ENCODE assay signal across 10 cellular contexts in the genomic region with DNA sequence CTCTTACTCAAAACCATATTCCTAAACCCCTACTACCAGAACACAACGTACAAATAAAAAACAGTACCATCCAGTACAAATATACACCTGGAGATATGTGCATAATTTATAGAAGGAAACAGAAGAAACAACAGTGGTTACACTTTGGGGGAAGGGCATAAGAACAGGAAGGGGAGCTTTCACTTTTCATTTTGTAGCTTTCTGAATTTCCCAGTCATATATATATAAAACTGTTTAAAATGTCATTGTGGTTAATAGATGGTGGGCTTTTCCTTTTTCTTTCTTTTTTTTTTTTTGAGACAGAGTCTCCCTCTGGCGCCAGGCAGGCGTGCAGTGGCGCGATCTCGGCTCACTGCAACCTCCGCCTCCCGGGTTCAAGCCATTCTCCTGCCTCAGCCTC. TPM values are rescaled to one million over a fixed set of nuclear protein-coding genes. Genes with fewer than 3 reads are reported as not detected.
DNase-seq lines count a peak whose midpoint lies in the region; ATAC-seq, FAIRE-seq and TF ChIP-seq lines count a peak whose summit lies in the region.
"Had no signal": no experiment of that assay in that cellular context is flagged by ENCODE, and none has a peak within 500 bp of the region (broad histone marks: within the 10 kb centered on the region; RNA-seq: fewer than 3 reads in every experiment).

No MANE protein-coding gene starts in this region.

- no peaks in the 10 kb centered on the region for H3K27me3 Mint-ChIP-seq in activated T-cell treated with anti-CD3 and anti-CD28 coated beads, Interleukin-2, amount 50 U/mL, for 4 hours (ENCODE audit: low read depth)
- no peaks in the 10 kb centered on the region for H3K27me3 Mint-ChIP-seq in stimulated activated naive CD8-positive, alpha-beta T cell treated with anti-CD3 and anti-CD28 coated beads, Interleukin-15, amount 100 ng/mL, for 72 hours

- in situ Hi-C loops in K562 (cut with MboI): no loop called here

- H3K27me3 ChIP-seq in K562 (ENCODE audit: control insufficient read depth in 2 of 2, insufficient read depth in 2 of 2, low read length in 2 of 2): no peaks in the 10 kb centered on the region

- TF ChIP-seq POLR2A in K562 (conservative IDR thresholded peaks at IDR 0.05): no peak

- peaks cover 8 to 25% of the 10 kb centered on the region in 2 experiments for H3K4me1 ChIP-seq in K562 (replicated peaks in 1 of 2; ENCODE audit: control insufficient read depth in 2 of 2, insufficient read depth in 2 of 2, low read length in 2 of 2)

- peak; percentile 79 to 84 for ATAC-seq in activated T-cell treated with anti-CD3 and anti-CD28 coated beads, Interleukin-2, amount 50 U/mL, for 4 hours
- no peak for ATAC-seq in K562
- ATAC-seq in stimulated activated naive CD8-positive, alpha-beta T cell treated with anti-CD3 and anti-CD28 coated beads, Interleukin-15, amount 100 ng/mL, for 72 hours: peak; percentile 82
- ATAC-seq in HG03196 (IDR thresholded peaks at IDR 0.05; ENCODE audit: unreplicated experiment): no peak
- ATAC-seq: right cardiac atrium had no signal

- H3K36me3 Mint-ChIP-seq in activated T-cell treated with anti-CD3 and anti-CD28 coated beads, Interleukin-2, amount 50 U/mL, for 4 hours (ENCODE audit: insufficient read depth): no peaks in the 10 kb centered on the region

- TF ChIP-seq CTCF in K562 (IDR thresholded peaks at IDR 0.05 in 2 of 3, conservative IDR thresholded peaks at IDR 0.05 in 1 of 3; ENCODE audit: insufficient read depth in 2 of 3, low read depth in 1 of 3, low read length in 3 of 3): no peak

- POLR2A ChIA-PET in K562 (lab: Yijun Ruan, JAX): interaction anchor here (1.4 to 2.6 kb wide), 2 partner anchors 9 to 12 kb away, joined by 4 to 6 read pairs; no protein-coding TSS in a partner anchor

- peaks cover 25% of the 10 kb centered on the region for H3K4me1 Mint-ChIP-seq in activated T-cell treated with anti-CD3 and anti-CD28 coated beads, Interleukin-2, amount 50 U/mL, for 4 hours (ENCODE audit: low read depth)
- peaks cover 39% of the 10 kb centered on the region for H3K4me1 Mint-ChIP-seq in stimulated activated naive CD8-positive, alpha-beta T cell treated with anti-CD3 and anti-CD28 coated beads, Interleukin-15, amount 100 ng/mL, for 72 hours

- BruUV-seq in K562 (replicated peaks; lab: Mats Ljungman, UMichigan): no TSS peak

- H3K79me2 ChIP-seq in K562 (ENCODE audit: control insufficient read depth, insufficient read depth, low read length): peaks cover 9% of the 10 kb centered on the region; the same call in 2 of the 3 replicates

- FAIRE-seq in K562 (lab: Jason Lieb, UNC): no peak

- DNase-seq in activated T-cell treated with anti-CD3 and anti-CD28 coated beads, Interleukin-2, amount 50 U/mL, for 4 hours: no peak
- DNase-seq in activated T-cell treated with anti-CD3 and anti-CD28 coated beads, Interleukin-2, amount 50 U/mL, for 1 hour: no peak
- DNase-seq in K562 (ENCODE audit: extremely low read depth in 1 of 4, low spot score in 3 of 4) (no peak), NCI-H1092 (lab: John Stamatoyannopoulos, UW) (no peak), NCI-H82 (lab: John Stamatoyannopoulos, UW) (no peak)
- DNase-seq in stimulated activated naive CD8-positive, alpha-beta T cell treated with anti-CD3 and anti-CD28 coated beads, Interleukin-15, amount 100 ng/mL, for 72 hours: peak in 1 of 2 donors; percentile 18
- DNase-seq: right cardiac atrium, Right ventricle myocardium superior had no signal

- H3K9me1 ChIP-seq in K562 (ENCODE audit: control insufficient read depth, insufficient read depth, low read length): no peaks in the 10 kb centered on the region

- peak overlapping the region; percentile 80 to 87 for H3K27ac Mint-ChIP-seq in stimulated activated naive CD8-positive, alpha-beta T cell treated with anti-CD3 and anti-CD28 coated beads, Interleukin-15, amount 100 ng/mL, for 72 hours

- H3K9me3 ChIP-seq in KOPT-K1 (ENCODE audit: insufficient read depth, low read length, poor library complexity, severe bottlenecking): no peaks in the 10 kb centered on the region
- H3K9me3 ChIP-seq in K562 (replicated peaks; ENCODE audit: control insufficient read depth, insufficient read depth, low read depth, low read length): no peaks in the 10 kb centered on the region

- TF ChIP-seq RAD21 in K562 (CRISPR knock-in tag; conservative IDR thresholded peaks at IDR 0.05 in 1 of 2, IDR thresholded peaks at IDR 0.05 in 1 of 2): no peak

- no peaks in the 10 kb centered on the region for H3K9me3 Mint-ChIP-seq in activated T-cell treated with anti-CD3 and anti-CD28 coated beads, Interleukin-2, amount 50 U/mL, for 4 hours
- H3K9me3 Mint-ChIP-seq in stimulated activated naive CD8-positive, alpha-beta T cell treated with anti-CD3 and anti-CD28 coated beads, Interleukin-15, amount 100 ng/mL, for 72 hours: no peaks in the 10 kb centered on the region

- no peak overlapping the region; a peak in 1 of 4 replicates for H3K9ac ChIP-seq in K562 (ENCODE audit: insufficient read depth in 1 of 2, low read depth in 2 of 2, low read length in 2 of 2)

- no peaks in the 10 kb centered on the region for H3K36me3 ChIP-seq in KOPT-K1 (ENCODE audit: insufficient read depth, low read length)
- H3K36me3 ChIP-seq in K562 (ENCODE audit: control insufficient read depth, insufficient read depth, low read length): peaks cover 88% of the 10 kb centered on the region

- intact Hi-C loops in K562 (cut with micrococcal nuclease): loop anchor here (5.0 kb wide), 1 partner anchor 186 kb away; the partner anchor contains the start of gene TRA2A

- H2AFZ ChIP-seq in K562 (ENCODE audit: low read depth, low read length): no peak overlapping the region

- H3K4me2 ChIP-seq in K562 (ENCODE audit: insufficient read depth, low read length): no peak overlapping the region

- peak overlapping the region; percentile 76 for H3K4me3 Mint-ChIP-seq in activated T-cell treated with anti-CD3 and anti-CD28 coated beads, Interleukin-2, amount 50 U/mL, for 4 hours
- H3K4me3 Mint-ChIP-seq in stimulated activated naive CD8-positive, alpha-beta T cell treated with anti-CD3 and anti-CD28 coated beads, Interleukin-15, amount 100 ng/mL, for 72 hours: peak overlapping the region; percentile 77 to 80

- CTCF ChIA-PET in K562 (lab: Yijun Ruan, JAX; ENCODE audit: low intra/inter-chr PET ratio): no interaction called here

- 91% methylated on average over 8 of the region's 8 CpGs for WGBS in K562 (ENCODE audit: insufficient coverage, low coverage, missing lambda C conversion rate)

- H3K27ac ChIP-seq in KOPT-K1 (ENCODE audit: low read depth, low read length, poor library complexity, severe bottlenecking) (peak overlapping the region; percentile 47), K562 (ENCODE audit: extremely low read depth, low read depth, low read length) (peak overlapping the region; percentile 87; the same call in 1 of the 3 replicates)

- no peak overlapping the region for H3K4me3 ChIP-seq in K562

- no peaks in the 10 kb centered on the region for H4K20me1 ChIP-seq in K562 (replicated peaks; ENCODE audit: control insufficient read depth, insufficient read depth, low read length)

- no peak for TF ChIP-seq EP300 in K562 (IDR thresholded peaks at IDR 0.05; ENCODE audit: low read length)

TF ChIP-seq in K562, 482 proteins besides CTCF, POLR2A, EP300 and RAD21:
- no peak for TF ChIP-seq MTF1 (CRISPR knock-in tag; IDR thresholded peaks at IDR 0.05; ENCODE audit: borderline replicate concordance)
- TF ChIP-seq, protein P1, sequence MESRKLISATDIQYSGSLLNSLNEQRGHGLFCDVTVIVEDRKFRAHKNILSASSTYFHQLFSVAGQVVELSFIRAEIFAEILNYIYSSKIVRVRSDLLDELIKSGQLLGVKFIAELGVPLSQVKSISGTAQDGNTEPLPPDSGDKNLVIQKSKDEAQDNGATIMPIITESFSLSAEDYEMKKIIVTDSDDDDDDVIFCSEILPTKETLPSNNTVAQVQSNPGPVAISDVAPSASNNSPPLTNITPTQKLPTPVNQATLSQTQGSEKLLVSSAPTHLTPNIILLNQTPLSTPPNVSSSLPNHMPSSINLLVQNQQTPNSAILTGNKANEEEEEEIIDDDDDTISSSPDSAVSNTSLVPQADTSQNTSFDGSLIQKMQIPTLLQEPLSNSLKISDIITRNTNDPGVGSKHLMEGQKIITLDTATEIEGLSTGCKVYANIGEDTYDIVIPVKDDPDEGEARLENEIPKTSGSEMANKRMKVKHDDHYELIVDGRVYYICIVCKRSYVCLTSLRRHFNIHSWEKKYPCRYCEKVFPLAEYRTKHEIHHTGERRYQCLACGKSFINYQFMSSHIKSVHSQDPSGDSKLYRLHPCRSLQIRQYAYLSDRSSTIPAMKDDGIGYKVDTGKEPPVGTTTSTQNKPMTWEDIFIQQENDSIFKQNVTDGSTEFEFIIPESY (CRISPR knock-in tag; IDR thresholded peaks at IDR 0.05): peak; percentile 75

RNA-seq across cellular contexts. Expression of gene MALSU1, which starts 47.2 kb away (rescaled TPM):
- total RNA-seq in activated T-cell treated with anti-CD3 and anti-CD28 coated beads, Interleukin-2, amount 50 U/mL, for 4 hours: 100 to 1,000 TPM in 2 of 3 donors, 10 to 100 TPM in 1; 96.5 to 121 (median 113) TPM
- total RNA-seq in K562 (2011; cell fraction: chromatin; rRNA removed; ENCODE audit: low replicate concordance): 28.7 and 47.3 TPM in 2 replicates
- total RNA-seq in K562 (2011; cell fraction: nucleolus; rRNA removed): 20.0 and 22.1 TPM in 2 replicates
- 22.9 and 23.3 TPM in 2 replicates for total RNA-seq in K562 (2011; cell fraction: nucleoplasm; rRNA removed)
- 221 and 308 TPM in 2 replicates for total RNA-seq in K562 (2014; rRNA removed)
- 81.2 and 83.4 TPM in 2 replicates for total RNA-seq in K562 (2014; rRNA removed; fragmentation: Illumina TruSeq; extraction: Trizol)
- total RNA-seq in K562 (2015; rRNA removed; fragmentation: Illumina TruSeq; extraction: Trizol): 76.8 and 80.0 TPM in 2 replicates
- total RNA-seq in K562 (2021): 100 and 101 TPM in 2 replicates
- polyA plus RNA-seq in K562 (2011; rRNA removed): 70.6 and 93.3 TPM in 2 replicates
- 72.5 and 84.7 TPM in 2 replicates for polyA plus RNA-seq in K562 (2011; cell fraction: cytosol; rRNA removed)
- 37.3 and 38.5 TPM in 2 replicates for polyA plus RNA-seq in K562 (2011; cell fraction: nucleus; rRNA removed)
- polyA plus RNA-seq in K562 (2012): 38.9 and 109 TPM in 2 replicates
- 48.2 and 82.9 TPM in 2 replicates for polyA plus RNA-seq in K562 (2014; fragmentation: Illumina TruSeq; extraction: Trizol)
- 10 to 100 TPM; 12.3 to 14.4 TPM for polyA plus RNA-seq in K562 (2014; fragmentation: Nextera tagmentation; extraction: Ambion mirVana)
- 141 and 180 TPM in 2 replicates for polyA plus RNA-seq in K562 (2014; rRNA removed)
- 82.0 and 88.4 TPM in 2 replicates for polyA minus RNA-seq in K562 (2011; rRNA and poly(A)+ RNA removed)
- polyA minus RNA-seq in K562 (2011; cell fraction: cytosol; rRNA and poly(A)+ RNA removed): 42.1 and 47.6 TPM in 2 replicates
- polyA minus RNA-seq in K562 (2011; cell fraction: nucleus; rRNA and poly(A)+ RNA removed): 24.0 and 39.0 TPM in 2 replicates

Comparison
In these comparisons a context has a peak if more than half of its experiments do, and no peak if none do; other contexts are left out.
1. ATAC-seq: peak in activated T-cell treated with anti-CD3 and anti-CD28 coated beads, Interleukin-2, amount 50 U/mL, for 4 hours (2 of 2) and stimulated activated naive CD8-positive, alpha-beta T cell treated with anti-CD3 and anti-CD28 coated beads, Interleukin-15, amount 100 ng/mL, for 72 hours (single experiment); none in K562 (single experiment) and HG03196 (single experiment).